ENCODE assay signal across 28 cellular contexts in the genomic region with DNA sequence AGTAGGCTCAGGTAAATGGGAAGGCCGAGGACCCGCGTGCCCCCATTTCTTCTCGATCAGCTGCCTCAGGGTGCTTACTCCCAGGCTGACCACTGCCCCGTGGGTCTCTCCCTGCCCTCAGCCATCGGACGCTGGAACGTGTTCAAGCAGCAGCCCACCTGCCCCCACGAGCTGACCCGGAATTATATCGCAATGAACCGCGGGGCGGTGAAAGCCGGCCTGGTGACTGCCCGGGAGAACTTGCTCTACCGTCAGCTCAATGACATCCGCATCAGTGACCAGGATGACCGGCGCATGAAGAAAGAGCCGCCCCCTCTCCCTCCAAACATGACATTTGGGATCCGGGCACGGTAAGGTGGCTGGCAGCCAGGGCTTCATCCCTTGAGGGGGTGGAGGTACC.
"Had no signal": no experiment of that assay in that cellular context is flagged by ENCODE, and none has a peak within 500 bp of the region (broad histone marks: within the 10 kb centered on the region; RNA-seq: fewer than 3 reads in every experiment).

No MANE protein-coding gene starts in this region.

- H3K27me3 ChIP-seq: testis, thyroid gland, upper lobe of left lung, uterus, vagina had no signal

- H3K4me1 ChIP-seq: stomach, suprapubic skin, testis, thyroid gland, tibial artery, tibial nerve, transverse colon, upper lobe of left lung, upper lobe of right lung, uterus, vagina had no signal

- H3K4me1 Mint-ChIP-seq: stimulated activated memory B cell treated with anti-CD40 and anti-IgM and Interleukin-4, amounts not matched to agents 10 μg/mL and 1 μg/mL and 100 μg/mL, for 72 hours; stimulated activated naive B cell treated with anti-CD40 and anti-IgM and Interleukin-4, amounts not matched to agents 10 μg/mL and 1 μg/mL and 100 μg/mL, for 72 hours; stimulated activated naive CD8-positive, alpha-beta T cell treated with anti-CD3 and anti-CD28 coated beads, Interleukin-15, amount 100 ng/mL, for 72 hours had no signal

- H3K9me3 Mint-ChIP-seq: stimulated activated effector memory CD8-positive, alpha-beta T cell treated with anti-CD3 and anti-CD28 coated beads, Interleukin-12 subunit alpha, Interleukin-12 subunit beta, amount 100 ng/mL, for 72 hours; stimulated activated naive CD8-positive, alpha-beta T cell treated with anti-CD3 and anti-CD28 coated beads, Interleukin-15, amount 100 ng/mL, for 72 hours; stimulated activated naive CD8-positive, alpha-beta T cell treated with anti-CD3 and anti-CD28 coated beads, Interleukin-15, Interleukin-2, amounts not matched to agents 100 ng/mL and 50 ng/mL, for 24 hours had no signal

- H3K36me3 Mint-ChIP-seq: stimulated activated effector memory CD8-positive, alpha-beta T cell treated with anti-CD3 and anti-CD28 coated beads, Interleukin-12 subunit alpha, Interleukin-12 subunit beta, amount 100 ng/mL, for 72 hours; stimulated activated memory B cell treated with anti-CD40 and anti-IgM and Interleukin-4, amounts not matched to agents 10 μg/mL and 1 μg/mL and 100 μg/mL, for 72 hours; stimulated activated naive B cell treated with anti-CD40 and anti-IgM and Interleukin-4, amounts not matched to agents 10 μg/mL and 1 μg/mL and 100 μg/mL, for 72 hours; type B pancreatic cell had no signal

- H3K9me3 ChIP-seq: suprapubic skin, testis, thoracic aorta, thyroid gland, transverse colon, upper lobe of left lung, upper lobe of right lung, uterus, vagina had no signal

- H3K36me3 ChIP-seq: stomach, suprapubic skin, thoracic aorta, thyroid gland, tibial artery, tibial nerve, transverse colon, upper lobe of left lung, upper lobe of right lung, uterus, vagina had no signal

- ATAC-seq: stimulated activated effector memory CD8-positive, alpha-beta T cell treated with anti-CD3 and anti-CD28 coated beads, Interleukin-12 subunit alpha, Interleukin-12 subunit beta, amount 100 ng/mL, for 72 hours; stimulated activated memory B cell treated with anti-CD40 and anti-IgM and Interleukin-4, amounts not matched to agents 10 μg/mL and 1 μg/mL and 100 μg/mL, for 72 hours; stimulated activated naive B cell treated with anti-CD40 and anti-IgM and Interleukin-4, amounts not matched to agents 10 μg/mL and 1 μg/mL and 100 μg/mL, for 72 hours; stimulated activated naive CD8-positive, alpha-beta T cell treated with anti-CD3 and anti-CD28 coated beads, Interleukin-15, amount 100 ng/mL, for 72 hours; stimulated activated naive CD8-positive, alpha-beta T cell treated with anti-CD3 and anti-CD28 coated beads, Interleukin-15, Interleukin-2, amounts not matched to agents 100 U/mL and 50 U/mL, for 24 hours had no signal

- H3K27ac Mint-ChIP-seq: stimulated activated effector memory CD8-positive, alpha-beta T cell treated with anti-CD3 and anti-CD28 coated beads, Interleukin-12 subunit alpha, Interleukin-12 subunit beta, amount 100 ng/mL, for 72 hours; stimulated activated memory B cell treated with anti-CD40 and anti-IgM and Interleukin-4, amounts not matched to agents 10 μg/mL and 1 μg/mL and 100 μg/mL, for 72 hours; stimulated activated naive B cell treated with anti-CD40 and anti-IgM and Interleukin-4, amounts not matched to agents 10 μg/mL and 1 μg/mL and 100 μg/mL, for 72 hours; stimulated activated naive CD8-positive, alpha-beta T cell treated with anti-CD3 and anti-CD28 coated beads, Interleukin-15, amount 100 ng/mL, for 72 hours; stimulated activated naive CD8-positive, alpha-beta T cell treated with anti-CD3 and anti-CD28 coated beads, Interleukin-15, Interleukin-2, amounts not matched to agents 100 ng/mL and 50 ng/mL, for 24 hours; type B pancreatic cell had no signal

- H3K4me3 ChIP-seq: stomach, suprapubic skin, testis, thoracic aorta, thyroid gland, tibial artery, tibial nerve, transverse colon, upper lobe of left lung, upper lobe of right lung, uterus, vagina had no signal

- DNase-seq: stimulated activated CD4-positive, alpha-beta T cell treated with anti-CD3 and anti-CD28 coated beads, Interleukin-2, amount 100 ng/mL, for 48 hours; stimulated activated CD4-positive, alpha-beta T cell treated with anti-CD3 and anti-CD28 coated beads, Interleukin-4, amount 100 ng/mL, for 1 hour; stimulated activated CD4-positive, alpha-beta T cell treated with anti-CD3 and anti-CD28 coated beads, Interleukin-4, amount 100 ng/mL, for 24 hours; stimulated activated CD4-positive, alpha-beta T cell treated with anti-CD3 and anti-CD28 coated beads, Interleukin-4, amount 100 ng/mL, for 4 hours; stimulated activated CD8-positive, alpha-beta memory T cell treated with anti-CD3 and anti-CD28 coated beads, Interleukin-4, amount 100 ng/mL, for 48 hours; stimulated activated naive B cell treated with anti-CD40 and anti-IgM and Interleukin-4, amounts not matched to agents 10 μg/mL and 1 μg/mL and 100 μg/mL, for 72 hours; stimulated activated naive CD4-positive, alpha-beta T cell; stimulated activated naive CD4-positive, alpha-beta T cell treated with Interleukin-2 at 50 U/mL for 16 hours; stimulated activated naive CD8-positive, alpha-beta T cell treated with anti-CD3 and anti-CD28 coated beads, Interleukin-15, amount 100 ng/mL, for 72 hours; stimulated activated naive CD8-positive, alpha-beta T cell treated with anti-CD3 and anti-CD28 coated beads, Interleukin-15, Interleukin-2, amounts not matched to agents 100 U/mL and 50 U/mL, for 24 hours; stomach; substantia nigra; testis; thyroid gland; tibial artery; transverse colon; trophoblast cell; upper lobe of left lung; upper lobe of right lung; uterus had no signal

- H3K27ac ChIP-seq: stomach, suprapubic skin, testis, thoracic aorta, thyroid gland, tibial artery, tibial nerve, transverse colon, upper lobe of left lung, upper lobe of right lung, uterus, vagina had no signal

- H3K4me3 Mint-ChIP-seq: stimulated activated effector memory CD8-positive, alpha-beta T cell treated with anti-CD3 and anti-CD28 coated beads, Interleukin-12 subunit alpha, Interleukin-12 subunit beta, amount 100 ng/mL, for 72 hours; stimulated activated memory B cell treated with anti-CD40 and anti-IgM and Interleukin-4, amounts not matched to agents 10 μg/mL and 1 μg/mL and 100 μg/mL, for 72 hours; stimulated activated naive B cell treated with anti-CD40 and anti-IgM and Interleukin-4, amounts not matched to agents 10 μg/mL and 1 μg/mL and 100 μg/mL, for 72 hours; stimulated activated naive CD8-positive, alpha-beta T cell treated with anti-CD3 and anti-CD28 coated beads, Interleukin-15, amount 100 ng/mL, for 72 hours; stimulated activated naive CD8-positive, alpha-beta T cell treated with anti-CD3 and anti-CD28 coated beads, Interleukin-15, Interleukin-2, amounts not matched to agents 100 ng/mL and 50 ng/mL, for 24 hours; type B pancreatic cell had no signal
